ENCODE assay signal across 20 cellular contexts in genomic region chr16:89119161-89119621, GRCh38. TPM values are rescaled to one million over a fixed set of nuclear protein-coding genes. Genes with fewer than 3 reads are reported as not detected.
DNase-seq lines count a peak whose midpoint lies in the region; ATAC-seq and TF ChIP-seq lines count a peak whose summit lies in the region.
"Had no signal": no experiment of that assay in that cellular context is flagged by ENCODE, and none has a peak within 500 bp of the region (broad histone marks: within the 10 kb centered on the region; RNA-seq: fewer than 3 reads in every experiment).

No MANE protein-coding gene starts in this region.

- H3K4me2 ChIP-seq in osteoblast (ENCODE audit: insufficient read depth, low read length) (no peak overlapping the region), OCI-LY7 (ENCODE audit: low read length) (no peak overlapping the region)
- H3K4me2 ChIP-seq: A549, KMS-11 had no signal

- H3K36me3 ChIP-seq in osteoblast (ENCODE audit: insufficient read depth, low read length) (peaks cover 14% of the 10 kb centered on the region), OCI-LY7 (ENCODE audit: insufficient read depth, low read length) (peaks cover 87% of the 10 kb centered on the region)
- H3K36me3 ChIP-seq: prostate gland had no signal

- H3K4me1 ChIP-seq in osteoblast (ENCODE audit: insufficient read depth, low read length) (peaks cover 8% of the 10 kb centered on the region), OCI-LY7 (ENCODE audit: insufficient read depth, low read length, poor library complexity, severe bottlenecking) (peaks cover 57% of the 10 kb centered on the region)
- H3K4me1 ChIP-seq: A549, upper lobe of right lung had no signal

- CTCF ChIA-PET in activated CD4-positive, alpha-beta T cell treated with anti-CD3 and anti-CD28 coated beads for 36 hours (lab: Charles Lee) = no interaction called here
- CTCF ChIA-PET in OCI-LY7 (lab: Charles Lee; ENCODE audit: unreplicated experiment) = no interaction called here

- H3K9me3 ChIP-seq in osteoblast (ENCODE audit: low read depth, low read length) = no peaks in the 10 kb centered on the region
- no peaks in the 10 kb centered on the region for H3K9me3 ChIP-seq in OCI-LY7 (ENCODE audit: low read length)
- H3K9me3 ChIP-seq: A549, prostate gland, stomach, upper lobe of right lung had no signal

- H3K9me2 ChIP-seq in OCI-LY7 (ENCODE audit: insufficient read depth, low read length) = no peaks in the 10 kb centered on the region

- no peaks in the 10 kb centered on the region for H3K27me3 Mint-ChIP-seq in activated CD4-positive, alpha-beta T cell treated with anti-CD3 and anti-CD28 coated beads for 36 hours
- H3K27me3 Mint-ChIP-seq in IgD-negative memory B cell = no peaks in the 10 kb centered on the region
- H3K27me3 Mint-ChIP-seq in dendritic cell treated with granulocyte-macrophage colony-stimulating factor and Interleukin-4, amounts not matched to agents 40 ng/mL and 50 ng/mL, for 4 days = no peaks in the 10 kb centered on the region

- H3K4me1 Mint-ChIP-seq in activated CD4-positive, alpha-beta T cell treated with anti-CD3 and anti-CD28 coated beads for 36 hours = peaks cover 73% of the 10 kb centered on the region
- H3K4me1 Mint-ChIP-seq in IgD-negative memory B cell = peaks cover 26 to 42% (median 40%) of the 10 kb centered on the region in 3 donors
- peaks cover 52% of the 10 kb centered on the region for H3K4me1 Mint-ChIP-seq in dendritic cell treated with granulocyte-macrophage colony-stimulating factor and Interleukin-4, amounts not matched to agents 40 ng/mL and 50 ng/mL, for 4 days (ENCODE audit: low read depth)

- H3K27ac Mint-ChIP-seq in activated CD4-positive, alpha-beta T cell treated with anti-CD3 and anti-CD28 coated beads for 36 hours = peak overlapping the region; percentile 34
- peak overlapping the region in 2 of 3 donors; percentile 53 to 89 for H3K27ac Mint-ChIP-seq in IgD-negative memory B cell
- peak overlapping the region; percentile 50 for H3K27ac Mint-ChIP-seq in dendritic cell treated with granulocyte-macrophage colony-stimulating factor and Interleukin-4, amounts not matched to agents 40 ng/mL and 50 ng/mL, for 4 days

- ATAC-seq in activated CD4-positive, alpha-beta T cell treated with anti-CD3 and anti-CD28 coated beads for 36 hours = no peak
- no peak for ATAC-seq in GM21528 (IDR thresholded peaks at IDR 0.05; ENCODE audit: low FRiP score, unreplicated experiment)
- ATAC-seq: A549, left colon, upper lobe of right lung had no signal

- H4K20me1 ChIP-seq in osteoblast (ENCODE audit: insufficient read depth, low read length) (no peaks in the 10 kb centered on the region), OCI-LY7 (ENCODE audit: insufficient read depth, low read length) (no peaks in the 10 kb centered on the region)

- intact Hi-C loops in activated CD4-positive, alpha-beta T cell treated with anti-CD3 and anti-CD28 coated beads for 36 hours (cut with DNase I, micrococcal nuclease) = loop anchor here in 1 of 2 experiments (5.0 kb wide), 1 partner anchor 307 kb away; the partner anchor contains the start of gene APRT
- intact Hi-C loops in dendritic cell treated with granulocyte-macrophage colony-stimulating factor and Interleukin-4, amounts not matched to agents 40 ng/mL and 50 ng/mL, for 4 days (cut with micrococcal nuclease) = loop anchor here (5.0 to 10.0 kb wide), 4 partner anchors 98 to 388 kb away; partner anchors contain the start of genes CBFA2T3, SPG7 and ZNF778
- intact Hi-C loops in OCI-LY7 (cut with micrococcal nuclease; ENCODE audit: unreplicated experiment) = no loop called here

- no TSS peak for BruUV-seq in OCI-LY7 (replicated peaks; lab: Mats Ljungman, UMichigan)

- DNase-seq in activated CD4-positive, alpha-beta T cell treated with anti-CD3 and anti-CD28 coated beads for 36 hours = no peak
- no peak for DNase-seq in activated CD4-positive, alpha-beta T cell treated with anti-CD3 and anti-CD28 coated beads, Interleukin-2, amount 50 U/mL, for 1 hour
- DNase-seq in osteoblast (ENCODE audit: insufficient read length, low spot score, missing footprints) = peak; percentile 26
- DNase-seq in activated CD4-positive, CD25-positive, alpha-beta regulatory T cell (lab: John Stamatoyannopoulos, UW) = no peak
- no peak for DNase-seq in OCI-LY7 (ENCODE audit: low spot score)
- DNase-seq: activated CD4-positive, alpha-beta T cell treated with anti-CD3 and anti-CD28 coated beads, Interleukin-2, amount 50 U/mL, for 48 hours; amniotic stem cell; COR-L47; NCI-H1436 treated with DMSO at 0.1 percent for 48 hours; NCI-H446 treated with DMSO at 0.1 percent for 48 hours; SHP77; stomach had no signal

- H3K79me2 ChIP-seq in osteoblast (ENCODE audit: insufficient read depth, low read length) (no peaks in the 10 kb centered on the region), OCI-LY7 (ENCODE audit: insufficient read depth, low read depth, low read length) (peaks cover 10% of the 10 kb centered on the region; the same call in 1 of the 2 replicates)

- H3K9me3 Mint-ChIP-seq in activated CD4-positive, alpha-beta T cell treated with anti-CD3 and anti-CD28 coated beads for 36 hours (ENCODE audit: low read depth) = no peaks in the 10 kb centered on the region
- H3K9me3 Mint-ChIP-seq in IgD-negative memory B cell = no peaks in the 10 kb centered on the region
- no peaks in the 10 kb centered on the region for H3K9me3 Mint-ChIP-seq in dendritic cell treated with granulocyte-macrophage colony-stimulating factor and Interleukin-4, amounts not matched to agents 40 ng/mL and 50 ng/mL, for 4 days

- POLR2A ChIA-PET in activated CD4-positive, alpha-beta T cell treated with anti-CD3 and anti-CD28 coated beads for 36 hours (lab: Charles Lee) = no interaction called here
- POLR2A ChIA-PET in OCI-LY7 (lab: Charles Lee) = no interaction called here

- H2AFZ ChIP-seq in osteoblast (ENCODE audit: low read length) (no peak overlapping the region), OCI-LY7 (ENCODE audit: low read length) (no peak overlapping the region)

- H3K4me3 ChIP-seq in osteoblast (ENCODE audit: insufficient read depth, low read length) (no peak overlapping the region), OCI-LY7 (ENCODE audit: low read depth, low read length, poor library complexity, severe bottlenecking) (no peak overlapping the region)
- H3K4me3 ChIP-seq: A549, prostate gland, stomach, upper lobe of right lung had no signal

- H3K27me3 ChIP-seq in osteoblast (ENCODE audit: insufficient read depth, low read length) = no peaks in the 10 kb centered on the region
- H3K27me3 ChIP-seq: stomach, upper lobe of right lung had no signal

- no peak overlapping the region for H3K4me3 Mint-ChIP-seq in activated CD4-positive, alpha-beta T cell treated with anti-CD3 and anti-CD28 coated beads for 36 hours
- peak overlapping the region in 2 of 4 donors; percentile 29 to 41 for H3K4me3 Mint-ChIP-seq in IgD-negative memory B cell
- H3K4me3 Mint-ChIP-seq in dendritic cell treated with granulocyte-macrophage colony-stimulating factor and Interleukin-4, amounts not matched to agents 40 ng/mL and 50 ng/mL, for 4 days = peak overlapping the region; percentile 30

- TF ChIP-seq CTCF in osteoblast (IDR thresholded peaks at IDR 0.05; ENCODE audit: extremely low read depth, low read depth, low read length) (no peak), OCI-LY7 (conservative IDR thresholded peaks at IDR 0.05; ENCODE audit: low read length) (no peak)

- H3K36me3 Mint-ChIP-seq in activated CD4-positive, alpha-beta T cell treated with anti-CD3 and anti-CD28 coated beads for 36 hours (ENCODE audit: low read depth) = peaks cover 50% of the 10 kb centered on the region
- H3K36me3 Mint-ChIP-seq in IgD-negative memory B cell = peaks cover 10% of the 10 kb centered on the region
- H3K36me3 Mint-ChIP-seq in dendritic cell treated with granulocyte-macrophage colony-stimulating factor and Interleukin-4, amounts not matched to agents 40 ng/mL and 50 ng/mL, for 4 days (ENCODE audit: low read depth) = peaks cover 90% of the 10 kb centered on the region

- no peak overlapping the region for H3K27ac ChIP-seq in osteoblast (ENCODE audit: low read depth, low read length)
- no peak overlapping the region for H3K27ac ChIP-seq in OCI-LY7 (ENCODE audit: low read depth, low read length, poor library complexity, severe bottlenecking)
- H3K27ac ChIP-seq: A549, KMS-11, prostate gland, stomach, upper lobe of right lung had no signal

RNA-seq across cellular contexts. Expression of gene ACSF3, which starts 25.5 kb away (rescaled TPM):
- 10 to 100 TPM; 39.7 to 41.7 TPM for total RNA-seq in activated CD4-positive, alpha-beta T cell treated with anti-CD3 and anti-CD28 coated beads for 36 hours
- polyA plus RNA-seq in IgD-negative memory B cell = 53.9 TPM
- 25.6 and 29.3 TPM in 2 replicates for total RNA-seq in osteoblast
- 97.9 and 112 TPM in 2 replicates for total RNA-seq in OCI-LY7 (2014; rRNA removed; shearing (Covaris generic))
- 143 and 149 TPM in 2 replicates for total RNA-seq in OCI-LY7 (2022)

RNA-seq across cellular contexts. Expression of gene CDH15, which starts 52.4 kb away (rescaled TPM):
- not detected for total RNA-seq in activated CD4-positive, alpha-beta T cell treated with anti-CD3 and anti-CD28 coated beads for 36 hours
- not detected for polyA plus RNA-seq in IgD-negative memory B cell
- total RNA-seq in osteoblast (1.5 and 2.2 TPM in 2 replicates), OCI-LY7 (2022) (not detected in 2 replicates)
- total RNA-seq in OCI-LY7 (2014; rRNA removed; shearing (Covaris generic)) = not detected in 2 replicates
- total RNA-seq: left colon, stomach had no signal
